ENCODE assay signal across 23 cellular contexts in the genomic region with DNA sequence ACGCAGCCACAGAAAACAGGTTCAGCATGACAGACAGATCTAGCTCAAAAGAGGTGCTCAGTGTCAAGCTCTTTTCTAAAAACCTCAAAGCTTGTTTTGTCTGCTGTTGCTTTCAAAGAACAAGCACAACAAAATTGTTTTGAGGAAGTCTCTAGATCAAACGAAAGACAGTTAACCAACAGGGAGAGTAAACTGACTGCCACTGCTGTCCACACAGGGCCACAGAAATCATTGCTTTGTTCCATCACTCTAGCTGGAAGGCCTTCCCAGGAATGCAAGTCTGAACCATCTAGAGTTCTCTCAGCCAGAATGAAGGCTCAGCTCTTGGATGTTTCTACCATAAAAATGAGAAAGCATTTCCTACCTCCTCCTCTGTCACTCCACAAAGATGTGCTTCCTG. TPM values are rescaled to one million over a fixed set of nuclear protein-coding genes. Genes with fewer than 3 reads are reported as not detected.
DNase-seq lines count a peak whose midpoint lies in the region; ATAC-seq and TF ChIP-seq lines count a peak whose summit lies in the region.
"Had no signal": no experiment of that assay in that cellular context is flagged by ENCODE, and none has a peak within 500 bp of the region (broad histone marks: within the 10 kb centered on the region; RNA-seq: fewer than 3 reads in every experiment).

No MANE protein-coding gene starts in this region.

- DNase-seq in activated CD4-positive, alpha-beta T cell treated with anti-CD3 and anti-CD28 coated beads, Interleukin-2, amount 10 ng/mL, durations not matched to agents 7 days and 5 days = no peak
- no peak for DNase-seq in activated CD4-positive, alpha-beta T cell treated with anti-CD3 and anti-CD28 coated beads for 48 hours
- DNase-seq in T-helper 17 cell (no peak), medulla oblongata (ENCODE audit: extremely low spot score) (peak; percentile 28), MV-4-11 (lab: John Stamatoyannopoulos, UW) (no peak), GM20000 (ENCODE audit: low spot score) (no peak)
- DNase-seq: activated T-cell treated with anti-CD3 and anti-CD28 coated beads, Interleukin-2, amount 50 U/mL, for 48 hours; DMS 273 treated with DMSO at 0.1 percent for 48 hours; effector memory CD8-positive, alpha-beta T cell; head of caudate nucleus; immature natural killer cell; NCI-H1436; NCI-H2171; NCI-H526 treated with DMSO at 0.1 percent for 48 hours; psoas muscle; small intestine; stimulated activated CD4-positive, alpha-beta T cell treated with anti-CD3 and anti-CD28 coated beads, Interleukin-4, amount 100 ng/mL, for 1 hour; stimulated activated naive CD8-positive, alpha-beta T cell treated with anti-CD3 and anti-CD28 coated beads, Interleukin-15, amount 100 ng/mL, for 72 hours had no signal

- POLR2A ChIA-PET in activated CD4-positive, alpha-beta T cell treated with anti-CD3 and anti-CD28 coated beads, Interleukin-2, amount 10 ng/mL, durations not matched to agents 7 days and 5 days (lab: Charles Lee) = no interaction called here

- no peak for TF ChIP-seq CTCF in GM20000 (IDR thresholded peaks at IDR 0.05; ENCODE audit: extremely low read depth, missing control alignments)

- ATAC-seq in T-helper 17 cell (no peak), HG03520 (IDR thresholded peaks at IDR 0.05; ENCODE audit: unreplicated experiment) (no peak)
- ATAC-seq: activated naive CD4-positive, alpha-beta T cell treated with anti-CD3 and anti-CD28 coated beads, Interleukin-2, amount 50 U/mL, for 72 hours; effector memory CD8-positive, alpha-beta T cell; natural killer cell treated with Interleukin-12 subunit alpha and Interleukin-12 subunit beta and Interleukin-15 and Interleukin-18, amount 100 ng/mL, for 72 hours; psoas muscle; Right ventricle myocardium inferior; stimulated activated naive CD8-positive, alpha-beta T cell treated with anti-CD3 and anti-CD28 coated beads, Interleukin-15, amount 100 ng/mL, for 72 hours had no signal

- peaks cover 20% of the 10 kb centered on the region for H3K4me1 Mint-ChIP-seq in activated CD4-positive, alpha-beta T cell treated with anti-CD3 and anti-CD28 coated beads, Interleukin-2, amount 10 ng/mL, durations not matched to agents 7 days and 5 days
- H3K4me1 Mint-ChIP-seq in T-helper 17 cell = peaks cover 9% of the 10 kb centered on the region
- H3K4me1 Mint-ChIP-seq: immature natural killer cell had no signal

- no peaks in the 10 kb centered on the region for H3K27me3 Mint-ChIP-seq in activated CD4-positive, alpha-beta T cell treated with anti-CD3 and anti-CD28 coated beads, Interleukin-2, amount 10 ng/mL, durations not matched to agents 7 days and 5 days
- no peaks in the 10 kb centered on the region for H3K27me3 Mint-ChIP-seq in T-helper 17 cell
- H3K27me3 Mint-ChIP-seq: effector memory CD8-positive, alpha-beta T cell; stimulated activated naive CD8-positive, alpha-beta T cell treated with anti-CD3 and anti-CD28 coated beads, Interleukin-15, amount 100 ng/mL, for 72 hours had no signal

- peak overlapping the region; percentile 7 for H3K27ac ChIP-seq in temporal lobe (ENCODE audit: low read depth, low read length)
- H3K27ac ChIP-seq: psoas muscle had no signal

- no peaks in the 10 kb centered on the region for H3K9me3 Mint-ChIP-seq in activated CD4-positive, alpha-beta T cell treated with anti-CD3 and anti-CD28 coated beads, Interleukin-2, amount 10 ng/mL, durations not matched to agents 7 days and 5 days
- H3K9me3 Mint-ChIP-seq: activated naive CD4-positive, alpha-beta T cell treated with anti-CD3 and anti-CD28 coated beads, Interleukin-2, amount 50 U/mL, for 72 hours; effector memory CD8-positive, alpha-beta T cell; immature natural killer cell; natural killer cell treated with Interleukin-12 subunit alpha and Interleukin-12 subunit beta and Interleukin-15 and Interleukin-18, amount 100 ng/mL, for 72 hours; stimulated activated naive CD8-positive, alpha-beta T cell treated with anti-CD3 and anti-CD28 coated beads, Interleukin-15, amount 100 ng/mL, for 72 hours had no signal

- H3K9me3 ChIP-seq in T-helper 17 cell (ENCODE audit: control insufficient read depth, low read length, poor library complexity, severe bottlenecking) = no peaks in the 10 kb centered on the region
- H3K9me3 ChIP-seq: psoas muscle had no signal

- CTCF ChIA-PET in activated CD4-positive, alpha-beta T cell treated with anti-CD3 and anti-CD28 coated beads, Interleukin-2, amount 10 ng/mL, durations not matched to agents 7 days and 5 days (lab: Charles Lee) = interaction anchor here (1.3 kb wide), 1 partner anchor 13 kb away, joined by 6 read pairs; the partner anchor contains the start of gene APP

- H3K27ac Mint-ChIP-seq in activated CD4-positive, alpha-beta T cell treated with anti-CD3 and anti-CD28 coated beads, Interleukin-2, amount 10 ng/mL, durations not matched to agents 7 days and 5 days = peak overlapping the region; percentile 34
- H3K27ac Mint-ChIP-seq in T-helper 17 cell = peak overlapping the region; percentile 41
- H3K27ac Mint-ChIP-seq: effector memory CD8-positive, alpha-beta T cell; immature natural killer cell; natural killer cell treated with Interleukin-12 subunit alpha and Interleukin-12 subunit beta and Interleukin-15 and Interleukin-18, amount 100 ng/mL, for 72 hours had no signal

- no peaks in the 10 kb centered on the region for H3K36me3 Mint-ChIP-seq in activated CD4-positive, alpha-beta T cell treated with anti-CD3 and anti-CD28 coated beads, Interleukin-2, amount 10 ng/mL, durations not matched to agents 7 days and 5 days (ENCODE audit: low read depth)
- no peaks in the 10 kb centered on the region for H3K36me3 Mint-ChIP-seq in T-helper 17 cell (ENCODE audit: low read depth)
- H3K36me3 Mint-ChIP-seq: activated naive CD4-positive, alpha-beta T cell treated with anti-CD3 and anti-CD28 coated beads, Interleukin-2, amount 50 U/mL, for 72 hours; immature natural killer cell; natural killer cell treated with Interleukin-12 subunit alpha and Interleukin-12 subunit beta and Interleukin-15 and Interleukin-18, amount 100 ng/mL, for 72 hours had no signal

- H3K4me3 Mint-ChIP-seq in activated CD4-positive, alpha-beta T cell treated with anti-CD3 and anti-CD28 coated beads, Interleukin-2, amount 10 ng/mL, durations not matched to agents 7 days and 5 days = no peak overlapping the region
- no peak overlapping the region for H3K4me3 Mint-ChIP-seq in T-helper 17 cell
- H3K4me3 Mint-ChIP-seq: effector memory CD8-positive, alpha-beta T cell; immature natural killer cell; natural killer cell treated with Interleukin-12 subunit alpha and Interleukin-12 subunit beta and Interleukin-15 and Interleukin-18, amount 100 ng/mL, for 72 hours; stimulated activated naive CD8-positive, alpha-beta T cell treated with anti-CD3 and anti-CD28 coated beads, Interleukin-15, amount 100 ng/mL, for 72 hours had no signal

RNA-seq across cellular contexts. Expression of gene APP, which starts 12.7 kb away (rescaled TPM):
- total RNA-seq in activated CD4-positive, alpha-beta T cell treated with anti-CD3 and anti-CD28 coated beads, Interleukin-2, amount 10 ng/mL, durations not matched to agents 7 days and 5 days = 10 to 100 TPM; 31.0 to 31.4 TPM
- total RNA-seq in T-helper 17 cell = 10 to 100 TPM; 42.0 to 87.9 TPM
- 426 TPM for total RNA-seq in temporal lobe
